In genomic region chr14:95713596-95714371, GRCh38 we compare ENCODE assay signal across 13 cellular contexts. TPM values are rescaled to one million over a fixed set of nuclear protein-coding genes. Genes with fewer than 3 reads are reported as not detected.
DNase-seq lines count a peak whose midpoint lies in the region; ATAC-seq and TF ChIP-seq lines count a peak whose summit lies in the region.
"Had no signal": no experiment of that assay in that cellular context is flagged by ENCODE, and none has a peak within 500 bp of the region (broad histone marks: within the 10 kb centered on the region; RNA-seq: fewer than 3 reads in every experiment).

Gene TCL1A (minus strand): TSS chr14:95714125. CDS start chr14:95714066, 59 bp downstream.

- intact Hi-C loops in aorta (cut with DNase I): no loop called here
- intact Hi-C loops in esophagus squamous epithelium (cut with DNase I): no loop called here

- ATAC-seq in GM19043 (IDR thresholded peaks at IDR 0.05; ENCODE audit: low read depth, unreplicated experiment) (peak; percentile 71), HG02623 (IDR thresholded peaks at IDR 0.05; ENCODE audit: unreplicated experiment) (peak; percentile 85), HG03571 (IDR thresholded peaks at IDR 0.05; ENCODE audit: unreplicated experiment) (peak; percentile 89), aorta (ENCODE audit: low FRiP score) (no peak)

- H3K9me2 ChIP-seq in DOHH2 (replicated peaks; ENCODE audit: control insufficient read depth, low read length) (no peaks in the 10 kb centered on the region), hepatocyte (replicated peaks; ENCODE audit: insufficient read depth) (no peaks in the 10 kb centered on the region)

- H3K36me3 ChIP-seq in DOHH2 (ENCODE audit: control insufficient read depth, low read length): 0 out of 2 replicates have a peak, but pooled peaks cover 6% of the 10 kb centered on the region
- no peaks in the 10 kb centered on the region for H3K36me3 ChIP-seq in aorta (ENCODE audit: control insufficient read depth in 1 of 2, insufficient read depth in 2 of 2, low read length in 1 of 2)
- H3K36me3 ChIP-seq in esophagus squamous epithelium: no peaks in the 10 kb centered on the region
- no peaks in the 10 kb centered on the region for H3K36me3 ChIP-seq in hepatocyte (replicated peaks; ENCODE audit: insufficient read depth, low read depth)
- H3K36me3 ChIP-seq: thoracic aorta had no signal

- H2AFZ ChIP-seq in hepatocyte: no peak within 1 kb of the TSS

- no peaks in the 10 kb centered on the region for H3F3A ChIP-seq in DOHH2 (ENCODE audit: control insufficient read depth, insufficient read depth)

- peaks cover 19% of the 10 kb centered on the region for H3K4me1 ChIP-seq in DOHH2 (ENCODE audit: control insufficient read depth, low read length)
- no peaks in the 10 kb centered on the region for H3K4me1 ChIP-seq in aorta (ENCODE audit: control insufficient read depth in 1 of 2, insufficient read depth in 2 of 2, low read length in 2 of 2)
- no peaks in the 10 kb centered on the region for H3K4me1 ChIP-seq in esophagus squamous epithelium
- no peaks in the 10 kb centered on the region for H3K4me1 ChIP-seq in hepatocyte (ENCODE audit: insufficient read depth)

- DNase-seq in aorta (no peak), esophagus squamous epithelium (lab: John Stamatoyannopoulos, UW) (no peak), kidney glomerular epithelial cell (lab: John Stamatoyannopoulos, UW) (no peak), hepatocyte (ENCODE audit: low spot score) (no peak)
- DNase-seq: activated naive CD8-positive, alpha-beta T cell treated with anti-CD3 and anti-CD28 coated beads, Interleukin-2, amount 10 ng/mL, durations not matched to agents 7 days and 5 days had no signal

- H3K27ac ChIP-seq in DOHH2 (ENCODE audit: low read depth, low read length): no peak within 1 kb of the TSS
- no peak within 1 kb of the TSS for H3K27ac ChIP-seq in aorta (ENCODE audit: low read depth in 1 of 2, low read length in 2 of 2)
- no peak within 1 kb of the TSS for H3K27ac ChIP-seq in esophagus squamous epithelium
- H3K27ac ChIP-seq in hepatocyte: no peak within 1 kb of the TSS
- H3K27ac ChIP-seq: thoracic aorta had no signal

- H4K20me1 ChIP-seq in DOHH2 (ENCODE audit: control insufficient read depth, insufficient read depth, low read depth, low read length): no peaks in the 10 kb centered on the region
- H4K20me1 ChIP-seq in hepatocyte (ENCODE audit: insufficient read depth, poor library complexity, severe bottlenecking): no peaks in the 10 kb centered on the region

- TF ChIP-seq CTCF in DOHH2 (IDR thresholded peaks at IDR 0.05; ENCODE audit: low read depth, low read length, poor library complexity, severe bottlenecking): peak; percentile 24
- no peak for TF ChIP-seq CTCF in esophagus squamous epithelium (IDR thresholded peaks at IDR 0.05)
- no peak for TF ChIP-seq CTCF in hepatocyte (IDR thresholded peaks at IDR 0.05; ENCODE audit: poor library complexity)

- peak within 1 kb of the TSS; percentile 63 for H3K4me2 ChIP-seq in DOHH2 (ENCODE audit: low read length)
- H3K4me2 ChIP-seq in hepatocyte: no peak within 1 kb of the TSS

- TF ChIP-seq POLR2A in esophagus squamous epithelium (IDR thresholded peaks at IDR 0.05): no peak

- H3K27me3 ChIP-seq in DOHH2 (ENCODE audit: control insufficient read depth, low read length) (peaks cover 44% of the 10 kb centered on the region), aorta (ENCODE audit: control insufficient read depth in 1 of 2, insufficient read depth in 2 of 2, low read length in 1 of 2) (no peaks in the 10 kb centered on the region), esophagus squamous epithelium (peaks cover 0 to 49% (median 3%) of the 10 kb centered on the region in 4 donors), hepatocyte (peaks cover 6% of the 10 kb centered on the region)

- WGBS in aorta, 2 donors: 42 to 59% methylated on average over 30 to 47 of the region's 47 CpGs
- WGBS in esophagus squamous epithelium, 2 donors: 62 to 92% methylated on average over 3 to 13 of the region's 47 CpGs
- 93% methylated on average over 24 of the region's 47 CpGs for WGBS in hepatocyte (ENCODE audit: low lambda C conversion rate, missing lambda C conversion rate)

- H3K9me3 ChIP-seq in DOHH2 (ENCODE audit: control insufficient read depth, insufficient read depth, low read length) (no peaks in the 10 kb centered on the region), aorta (ENCODE audit: control insufficient read depth, low read length) (no peaks in the 10 kb centered on the region), esophagus squamous epithelium (no peaks in the 10 kb centered on the region), hepatocyte (ENCODE audit: low read depth) (no peaks in the 10 kb centered on the region)
- H3K9me3 ChIP-seq: thoracic aorta had no signal

- H3K79me2 ChIP-seq in DOHH2 (ENCODE audit: control insufficient read depth, low read length) (no peaks in the 10 kb centered on the region), hepatocyte (no peaks in the 10 kb centered on the region)

- H3K4me3 ChIP-seq in DOHH2 (ENCODE audit: low read length) (peak within 1 kb of the TSS; percentile 67), aorta (ENCODE audit: low read length in 2 of 2) (no peak within 1 kb of the TSS), esophagus squamous epithelium (no peak within 1 kb of the TSS), hepatocyte (no peak within 1 kb of the TSS)
- H3K4me3 ChIP-seq: skin epidermis, thoracic aorta had no signal

RNA-seq across cellular contexts. Expression of gene TCL1A, which starts in this region (rescaled TPM):
- total RNA-seq in aorta (not detected), esophagus squamous epithelium (not detected), hepatocyte (not detected in 2 replicates)
- polyA plus RNA-seq in aorta (not detected), hepatocyte (not detected in 2 replicates)
- total RNA-seq: NCI-H460, thoracic aorta had no signal
- polyA plus RNA-seq: esophagus had no signal
